In genomic region chr6:131970460-131970859, GRCh38 we compare ENCODE assay signal across 22 cellular contexts. TPM values are rescaled to one million over a fixed set of nuclear protein-coding genes. Genes with fewer than 3 reads are reported as not detected.
A peak's percentile ranks its signal among the peaks of the same experiment; 100 is the strongest.
DNase-seq lines count a peak whose midpoint lies in the region; ATAC-seq, FAIRE-seq and TF ChIP-seq lines count a peak whose summit lies in the region.
"Had no signal": no experiment of that assay in that cellular context is flagged by ENCODE, and none has a peak within 500 bp of the region (broad histone marks: within the 10 kb centered on the region; RNA-seq: fewer than 3 reads in every experiment).

No MANE protein-coding gene starts in this region.

- no peaks in the 10 kb centered on the region for H3K36me3 ChIP-seq in SK-N-SH (replicated peaks in 1 of 2; ENCODE audit: control insufficient read depth in 1 of 2, insufficient read depth in 2 of 2, low read length in 1 of 2)
- no peaks in the 10 kb centered on the region for H3K36me3 ChIP-seq in Loucy (ENCODE audit: insufficient read depth, low read length)
- no peaks in the 10 kb centered on the region for H3K36me3 ChIP-seq in right lobe of liver
- H3K36me3 ChIP-seq: BLaER1 had no signal

- no peaks in the 10 kb centered on the region for H3F3A ChIP-seq in SK-N-SH (replicated peaks; ENCODE audit: insufficient read depth)
- no peaks in the 10 kb centered on the region for H3F3A ChIP-seq in Loucy (ENCODE audit: low read depth)

- H2AFZ ChIP-seq in SK-N-SH (ENCODE audit: low read depth) (peak overlapping the region; percentile 42; the same call in 1 of the 2 replicates), Loucy (ENCODE audit: low read length) (peak overlapping the region; percentile 31; the same call in 1 of the 2 replicates)

- H3K4me3 ChIP-seq in SK-N-SH (ENCODE audit: low read depth in 2 of 2, low read length in 1 of 2) = no peak overlapping the region
- no peak overlapping the region for H3K4me3 ChIP-seq in Loucy (ENCODE audit: low read length, poor library complexity, severe bottlenecking)
- no peak overlapping the region for H3K4me3 ChIP-seq in right lobe of liver
- H3K4me3 ChIP-seq: BLaER1, GM12878 had no signal

- H3K79me2 ChIP-seq in SK-N-SH (ENCODE audit: insufficient read depth) (no peaks in the 10 kb centered on the region), Loucy (ENCODE audit: insufficient read depth, low read length) (no peaks in the 10 kb centered on the region)

- no peak for FAIRE-seq in GM19239 (lab: Jason Lieb, UNC)
- FAIRE-seq: D721Med, GM12878, H1 had no signal

- H3K9me3 ChIP-seq in SK-N-SH (no peaks in the 10 kb centered on the region), Loucy (ENCODE audit: insufficient read depth, low read depth, low read length) (no peaks in the 10 kb centered on the region), right lobe of liver (no peaks in the 10 kb centered on the region)
- H3K9me3 ChIP-seq: BLaER1 had no signal

- H3K27ac ChIP-seq in SK-N-SH (ENCODE audit: low read depth in 2 of 2, low read length in 1 of 2) (no peak overlapping the region), right lobe of liver (peak overlapping the region in 1 of 3 donors; percentile 43)
- H3K27ac ChIP-seq: 22Rv1, BLaER1, C4-2B had no signal

- no peaks in the 10 kb centered on the region for H3K27me3 ChIP-seq in SK-N-SH (ENCODE audit: insufficient read depth)
- no peaks in the 10 kb centered on the region for H3K27me3 ChIP-seq in Loucy (ENCODE audit: insufficient read depth, low read length, poor library complexity, severe bottlenecking)
- no peaks in the 10 kb centered on the region for H3K27me3 ChIP-seq in right lobe of liver
- H3K27me3 ChIP-seq: BLaER1 had no signal

- TF ChIP-seq EP300 in SK-N-SH (IDR thresholded peaks at IDR 0.05; ENCODE audit: borderline replicate concordance in 1 of 2, low read depth in 1 of 2, low read length in 1 of 2) = no peak

- intact Hi-C loops in right lobe of liver (cut with DNase I) = no loop called here

- no peak for TF ChIP-seq RAD21 in SK-N-SH (IDR thresholded peaks at IDR 0.05; ENCODE audit: low read length)

- H3K9ac ChIP-seq in SK-N-SH (peak overlapping the region; percentile 0; the same call in 1 of the 2 replicates), Loucy (ENCODE audit: low read depth, low read length, poor library complexity, severe bottlenecking) (no peak overlapping the region)
- H3K9ac ChIP-seq: BLaER1 had no signal

- no peak for TF ChIP-seq POLR2A in right lobe of liver (IDR thresholded peaks at IDR 0.05)

- CTCF ChIA-PET in SK-N-SH (lab: Yijun Ruan, JAX) = no interaction called here

- H3K4me1 ChIP-seq in SK-N-SH (ENCODE audit: control insufficient read depth in 1 of 2, insufficient read depth in 2 of 2, low read depth in 1 of 2, low read length in 1 of 2) = no peaks in the 10 kb centered on the region
- H3K4me1 ChIP-seq in Loucy (ENCODE audit: insufficient read depth, low read length, poor library complexity, severe bottlenecking) = peaks cover 23% of the 10 kb centered on the region
- H3K4me1 ChIP-seq in right lobe of liver = peaks cover 0 to 15% (median 3%) of the 10 kb centered on the region in 4 donors
- H3K4me1 ChIP-seq: BLaER1 had no signal

- H3K9me2 ChIP-seq in SK-N-SH (no peaks in the 10 kb centered on the region), Loucy (replicated peaks; ENCODE audit: low read depth, low read length) (no peaks in the 10 kb centered on the region)

- WGBS in SK-N-SH (ENCODE audit: low lambda C conversion rate) = 47% methylated on average over 2 of the region's 2 CpGs
- 18% methylated on average over 2 of the region's 2 CpGs for WGBS in right lobe of liver (ENCODE audit: insufficient coverage, low coverage, low lambda C conversion rate, missing lambda C conversion rate)

- no peak for TF ChIP-seq CTCF in SK-N-SH (IDR thresholded peaks at IDR 0.05)
- no peak for TF ChIP-seq CTCF in Loucy (conservative IDR thresholded peaks at IDR 0.05; ENCODE audit: low read length)
- TF ChIP-seq CTCF in right lobe of liver (IDR thresholded peaks at IDR 0.05) = no peak

- POLR2A ChIA-PET in SK-N-SH (lab: Yijun Ruan, JAX) = no interaction called here

- no peak overlapping the region; the same call in 1 of the 2 replicates for H3K4me2 ChIP-seq in SK-N-SH
- peak overlapping the region; percentile 41 for H3K4me2 ChIP-seq in Loucy (ENCODE audit: low read depth, low read length, poor library complexity, severe bottlenecking)
- H3K4me2 ChIP-seq: BLaER1 had no signal

- no peak for DNase-seq in SK-N-SH
- DNase-seq in left lobe of liver (ENCODE audit: low spot score) = no peak
- no peak for DNase-seq in right lobe of liver
- DNase-seq in hypothalamus (lab: John Stamatoyannopoulos, UW) = no peak
- DNase-seq in GM19239 (ENCODE audit: insufficient read length, low spot score) = no peak
- no peak for DNase-seq in LoVo (ENCODE audit: low spot score)
- DNase-seq: CD4-positive, CD25-positive, alpha-beta regulatory T cell; CD8-positive, alpha-beta T cell; DMS 273 treated with DMSO at 0.1 percent for 48 hours; DMS79; EL; GDM1; H7; HCEC 1CT had no signal

- no peak for ATAC-seq in SK-N-SH treated with all-trans-retinoic acid at 6 μM for 48 hours
- ATAC-seq in left lobe of liver = peak; percentile 69
- peak; percentile 51 to 73 (median 64) for ATAC-seq in right lobe of liver
- ATAC-seq: CD8-positive, alpha-beta T cell; GM12878 had no signal

- H4K20me1 ChIP-seq in SK-N-SH (ENCODE audit: insufficient read depth) = no peaks in the 10 kb centered on the region
- no peaks in the 10 kb centered on the region for H4K20me1 ChIP-seq in Loucy (ENCODE audit: insufficient read depth, low read length, poor library complexity, severe bottlenecking)
- H4K20me1 ChIP-seq: BLaER1 had no signal

TF ChIP-seq in SK-N-SH, 30 proteins besides CTCF, POLR2A, EP300 and RAD21:
- TF ChIP-seq TCF12 (IDR thresholded peaks at IDR 0.05) (no peak), NRF1 (IDR thresholded peaks at IDR 0.05; ENCODE audit: low read depth, low read length) (no peak), FOXJ3 (CRISPR knock-in tag; IDR thresholded peaks at IDR 0.05) (no peak), USF1 (IDR thresholded peaks at IDR 0.05; ENCODE audit: borderline replicate concordance, low read depth) (no peak), TAF1 (IDR thresholded peaks at IDR 0.05; ENCODE audit: borderline replicate concordance, low read depth, low read length) (no peak), RCOR1 (IDR thresholded peaks at IDR 0.05; ENCODE audit: low read length) (no peak), FOSL2 (IDR thresholded peaks at IDR 0.05; ENCODE audit: borderline replicate concordance, low read depth) (no peak)
TF ChIP-seq in SK-N-SH: peak in this region for 0.

TF ChIP-seq in SK-N-SH treated with all-trans-retinoic acid at 6 μM for 48 hours, 23 proteins besides CTCF, POLR2A, EP300 and RAD21:
- TF ChIP-seq RARB (CRISPR knock-in tag; IDR thresholded peaks at IDR 0.05) = no peak
TF ChIP-seq in SK-N-SH treated with all-trans-retinoic acid at 6 μM for 48 hours: peak in this region for 0.

RNA-seq across cellular contexts. Expression of gene CCN2, which starts 19.3 kb away (rescaled TPM):
- 486 and 709 TPM in 2 replicates for polyA plus RNA-seq in SK-N-SH (2012; rRNA removed)
- polyA plus RNA-seq in SK-N-SH (2012; cell fraction: cytosol; rRNA removed) = 749 and 798 TPM in 2 replicates
- polyA plus RNA-seq in SK-N-SH (2012; cell fraction: nucleus; rRNA removed) = 877 and 1,310 TPM in 2 replicates
- total RNA-seq in left lobe of liver (6.7 TPM), right lobe of liver (10 to 100 TPM in 5 of 6 experiments, 1 to 10 TPM in 1; 3.4 to 82.9 (median 54.3) TPM)
- total RNA-seq: CD4-positive, CD25-positive, alpha-beta regulatory T cell had no signal
- polyA plus RNA-seq: CD4-positive, CD25-positive, alpha-beta regulatory T cell had no signal
